ENCODE assay signal across 18 cellular contexts in genomic region chr5:61496406-61497307, GRCh38.
DNase-seq lines count a peak whose midpoint lies in the region; ATAC-seq and TF ChIP-seq lines count a peak whose summit lies in the region.
"Had no signal": no experiment of that assay in that cellular context is flagged by ENCODE, and none has a peak within 500 bp of the region (broad histone marks: within the 10 kb centered on the region; RNA-seq: fewer than 3 reads in every experiment).

No MANE protein-coding gene starts in this region.

- intact Hi-C loops in natural killer cell (cut with micrococcal nuclease), result no loop called here

- peak; percentile 80 for DNase-seq in G401 (ENCODE audit: low spot score)
- DNase-seq in NCI-H2227 (lab: John Stamatoyannopoulos, UW; ENCODE audit: unreplicated experiment), result peak; percentile 81
- DNase-seq in neural crest cell (ENCODE audit: low read depth, low spot score), result no peak
- no peak for DNase-seq in activated CD4-positive, alpha-beta T cell treated with anti-CD3 and anti-CD28 coated beads, Interleukin-2, amount 50 U/mL, for 48 hours
- no peak for DNase-seq in central memory CD4-positive, alpha-beta T cell
- no peak for DNase-seq in natural killer cell
- DNase-seq: CD4-positive, CD25-positive, alpha-beta regulatory T cell; effector CD8-positive, alpha-beta T cell; GF-D8; heart right ventricle; Kasumi-1; mammary epithelial cell; stimulated activated CD4-positive, alpha-beta T cell treated with anti-CD3 and anti-CD28 coated beads, Interleukin-4, amount 100 ng/mL, for 24 hours; stimulated activated naive CD4-positive, alpha-beta T cell treated with Interleukin-2 at 50 U/mL for 16 hours had no signal

- in situ Hi-C loops in G401 (cut with HindIII; ENCODE audit: low sequenced_read_pairs), result no loop called here

- peaks cover 2% of the 10 kb centered on the region for H3K36me3 Mint-ChIP-seq in neural crest cell (ENCODE audit: low read depth)
- H3K36me3 Mint-ChIP-seq in natural killer cell, result no peaks in the 10 kb centered on the region
- H3K36me3 Mint-ChIP-seq: WTC11 had no signal

- H3K4me3 Mint-ChIP-seq in neural crest cell (no peak overlapping the region), natural killer cell (no peak overlapping the region)
- H3K4me3 Mint-ChIP-seq: CD4-positive, CD25-positive, alpha-beta regulatory T cell; WTC11 had no signal

- H3K9me3 Mint-ChIP-seq in neural crest cell (no peaks in the 10 kb centered on the region), natural killer cell (no peaks in the 10 kb centered on the region)
- H3K9me3 Mint-ChIP-seq: CD4-positive, CD25-positive, alpha-beta regulatory T cell; WTC11 had no signal

- no peak for TF ChIP-seq CTCF in neural crest cell (conservative IDR thresholded peaks at IDR 0.05)
- TF ChIP-seq CTCF in natural killer cell (IDR thresholded peaks at IDR 0.05), result no peak

- H3K4me1 Mint-ChIP-seq in neural crest cell, result peaks cover 45% of the 10 kb centered on the region
- H3K4me1 Mint-ChIP-seq in natural killer cell, result peaks cover 0 to 5% of the 10 kb centered on the region in 2 donors

- H3K27ac ChIP-seq in cingulate gyrus (ENCODE audit: low read depth, low read length), result peak overlapping the region; percentile 57
- H3K27ac ChIP-seq: heart right ventricle, prostate gland had no signal

- peak overlapping the region; percentile 68 for H3K27ac Mint-ChIP-seq in neural crest cell (ENCODE audit: unreplicated experiment)
- H3K27ac Mint-ChIP-seq in natural killer cell, result no peak overlapping the region
- H3K27ac Mint-ChIP-seq: CD4-positive, CD25-positive, alpha-beta regulatory T cell; WTC11 had no signal

- no peak for ATAC-seq in GM21423 (IDR thresholded peaks at IDR 0.05; ENCODE audit: unreplicated experiment)
- no peak for ATAC-seq in natural killer cell
- ATAC-seq: WTC11 had no signal

- H3K27me3 Mint-ChIP-seq in neural crest cell (ENCODE audit: low read depth) (no peaks in the 10 kb centered on the region), natural killer cell (ENCODE audit: low read depth in 2 of 2) (no peaks in the 10 kb centered on the region)
- H3K27me3 Mint-ChIP-seq: CD4-positive, CD25-positive, alpha-beta regulatory T cell had no signal

Comparison
In these comparisons a context has a peak if more than half of its experiments do, and no peak if none do; other contexts are left out.
1. DNase-seq: peak in G401 (single experiment) and NCI-H2227 (single experiment); none in neural crest cell (single experiment), activated CD4-positive, alpha-beta T cell treated with anti-CD3 and anti-CD28 coated beads, Interleukin-2, amount 50 U/mL, for 48 hours (0 of 2), central memory CD4-positive, alpha-beta T cell (single experiment) and natural killer cell (single experiment).